ENCODE assay signal across 11 cellular contexts in the genomic region with DNA sequence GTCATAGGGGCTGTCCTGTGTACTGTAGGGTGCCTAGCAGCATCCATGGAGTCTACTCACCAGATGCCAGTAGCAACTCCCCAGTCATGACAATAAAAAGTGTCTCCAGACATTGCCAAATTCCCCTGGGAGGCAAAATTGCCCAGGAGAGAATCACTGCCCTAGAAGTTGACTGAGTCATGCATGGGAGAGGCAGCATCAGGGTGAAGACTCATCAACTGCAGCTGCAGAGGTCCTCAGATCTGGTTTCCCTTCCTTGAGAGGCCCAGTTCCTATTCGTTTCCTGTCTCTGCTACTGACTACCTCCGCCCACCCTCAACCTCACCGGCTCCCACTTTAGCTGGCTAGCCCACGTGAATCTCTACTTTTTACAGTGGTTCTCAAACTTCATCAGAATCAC.
A peak's percentile ranks its signal among the peaks of the same experiment; 100 is the strongest.
DNase-seq lines count a peak whose midpoint lies in the region; ATAC-seq and TF ChIP-seq lines count a peak whose summit lies in the region.
"Had no signal": no experiment of that assay in that cellular context is flagged by ENCODE, and none has a peak within 500 bp of the region (broad histone marks: within the 10 kb centered on the region; RNA-seq: fewer than 3 reads in every experiment).

No MANE protein-coding gene starts in this region.

- H3K9ac ChIP-seq in neural progenitor cell, result no peak overlapping the region

- no peaks in the 10 kb centered on the region for H3K36me3 ChIP-seq in neural progenitor cell
- H3K36me3 ChIP-seq: thyroid gland had no signal

- no peaks in the 10 kb centered on the region for H3K36me3 Mint-ChIP-seq in natural killer cell treated with Interleukin-12 subunit alpha and Interleukin-12 subunit beta and Interleukin-15 and Interleukin-18, amount 100 ng/mL, for 72 hours
- H3K36me3 Mint-ChIP-seq in neural progenitor cell, result no peaks in the 10 kb centered on the region

- H3F3A ChIP-seq in neural progenitor cell (ENCODE audit: low read depth), result no peaks in the 10 kb centered on the region

- no peak overlapping the region for H2AFZ ChIP-seq in neural progenitor cell (replicated peaks)

- H3K27me3 ChIP-seq in foreskin keratinocyte (no peaks in the 10 kb centered on the region), neural progenitor cell (no peaks in the 10 kb centered on the region)
- H3K27me3 ChIP-seq: thyroid gland had no signal

- no peak overlapping the region for H3K4me3 Mint-ChIP-seq in natural killer cell treated with Interleukin-12 subunit alpha and Interleukin-12 subunit beta and Interleukin-15 and Interleukin-18, amount 100 ng/mL, for 72 hours
- H3K4me3 Mint-ChIP-seq in neural progenitor cell, result no peak overlapping the region

- H4K20me1 ChIP-seq in neural progenitor cell (ENCODE audit: low read depth), result no peaks in the 10 kb centered on the region

- no peaks in the 10 kb centered on the region for H3K79me2 ChIP-seq in neural progenitor cell (ENCODE audit: low read depth)

- H3K9me3 Mint-ChIP-seq in natural killer cell treated with Interleukin-12 subunit alpha and Interleukin-12 subunit beta and Interleukin-15 and Interleukin-18, amount 100 ng/mL, for 72 hours, result peaks cover 3% of the 10 kb centered on the region
- H3K9me3 Mint-ChIP-seq in neural progenitor cell, result no peaks in the 10 kb centered on the region

- no peak overlapping the region for H3K27ac Mint-ChIP-seq in natural killer cell treated with Interleukin-12 subunit alpha and Interleukin-12 subunit beta and Interleukin-15 and Interleukin-18, amount 100 ng/mL, for 72 hours
- no peak overlapping the region for H3K27ac Mint-ChIP-seq in neural progenitor cell

- H3K4me2 ChIP-seq in neural progenitor cell, result no peak overlapping the region

- ATAC-seq in GM19023 (IDR thresholded peaks at IDR 0.05; ENCODE audit: unreplicated experiment), result peak; percentile 48
- peak; percentile 99 for ATAC-seq in foreskin keratinocyte
- no peak for ATAC-seq in natural killer cell treated with Interleukin-12 subunit alpha and Interleukin-12 subunit beta and Interleukin-15 and Interleukin-18, amount 100 ng/mL, for 72 hours

- no peaks in the 10 kb centered on the region for H3K27me3 Mint-ChIP-seq in natural killer cell treated with Interleukin-12 subunit alpha and Interleukin-12 subunit beta and Interleukin-15 and Interleukin-18, amount 100 ng/mL, for 72 hours
- peaks cover 2% of the 10 kb centered on the region for H3K27me3 Mint-ChIP-seq in neural progenitor cell (ENCODE audit: insufficient read depth, low read depth)

- DNase-seq in ACHN (peak; percentile 29), RKO (ENCODE audit: low spot score) (peak; percentile 53), foreskin keratinocyte (peak; percentile 80 to 95), KG1 (lab: John Stamatoyannopoulos, UW) (no peak), neural progenitor cell (ENCODE audit: low spot score) (no peak)
- no peak for DNase-seq in activated CD8-positive, alpha-beta memory T cell treated with anti-CD3 and anti-CD28 coated beads, Interleukin-2, amount 50 U/mL, for 48 hours
- DNase-seq in natural killer cell treated with Interleukin-12 subunit alpha and Interleukin-12 subunit beta and Interleukin-15 and Interleukin-18, amount 100 ng/mL, for 72 hours (ENCODE audit: low spot score), result no peak
- DNase-seq: DMS153, NCI-H1694, thyroid gland had no signal

- H3K4me1 Mint-ChIP-seq in natural killer cell treated with Interleukin-12 subunit alpha and Interleukin-12 subunit beta and Interleukin-15 and Interleukin-18, amount 100 ng/mL, for 72 hours (ENCODE audit: low read depth in 2 of 2), result no peaks in the 10 kb centered on the region
- peaks cover 3% of the 10 kb centered on the region for H3K4me1 Mint-ChIP-seq in neural progenitor cell

- H3K4me3 ChIP-seq in neural progenitor cell, result no peak overlapping the region
- H3K4me3 ChIP-seq: thyroid gland had no signal

- in situ Hi-C loops in ACHN (cut with HindIII; ENCODE audit: low pct_ligation_motif_present, low pct_unique_long_range_greater_than_20kb, low sequenced_read_pairs), result no loop called here

- H3K4me1 ChIP-seq in foreskin keratinocyte (peaks cover 8% of the 10 kb centered on the region), neural progenitor cell (no peaks in the 10 kb centered on the region)
- H3K4me1 ChIP-seq: thyroid gland had no signal

- no peak for TF ChIP-seq CTCF in foreskin keratinocyte (conservative IDR thresholded peaks at IDR 0.05)
- TF ChIP-seq CTCF in neural progenitor cell (IDR thresholded peaks at IDR 0.05), result no peak

- H3K27ac ChIP-seq in foreskin keratinocyte (peak overlapping the region; percentile 65), neural progenitor cell (no peak overlapping the region)
- H3K27ac ChIP-seq: thyroid gland had no signal

- H3K9me3 ChIP-seq in neural progenitor cell (ENCODE audit: low read depth), result no peaks in the 10 kb centered on the region
- H3K9me3 ChIP-seq: thyroid gland had no signal

Comparison
In these comparisons a context has a peak if more than half of its experiments do, and no peak if none do; other contexts are left out.
1. DNase-seq: peak in ACHN (single experiment), RKO (single experiment) and foreskin keratinocyte (2 of 2); none in activated CD8-positive, alpha-beta memory T cell treated with anti-CD3 and anti-CD28 coated beads, Interleukin-2, amount 50 U/mL, for 48 hours (single experiment), natural killer cell treated with Interleukin-12 subunit alpha and Interleukin-12 subunit beta and Interleukin-15 and Interleukin-18, amount 100 ng/mL, for 72 hours (single experiment), KG1 (single experiment) and neural progenitor cell (single experiment).
2. ATAC-seq: peak in GM19023 (single experiment) and foreskin keratinocyte (single experiment); none in natural killer cell treated with Interleukin-12 subunit alpha and Interleukin-12 subunit beta and Interleukin-15 and Interleukin-18, amount 100 ng/mL, for 72 hours (0 of 2).